In the genomic region with DNA sequence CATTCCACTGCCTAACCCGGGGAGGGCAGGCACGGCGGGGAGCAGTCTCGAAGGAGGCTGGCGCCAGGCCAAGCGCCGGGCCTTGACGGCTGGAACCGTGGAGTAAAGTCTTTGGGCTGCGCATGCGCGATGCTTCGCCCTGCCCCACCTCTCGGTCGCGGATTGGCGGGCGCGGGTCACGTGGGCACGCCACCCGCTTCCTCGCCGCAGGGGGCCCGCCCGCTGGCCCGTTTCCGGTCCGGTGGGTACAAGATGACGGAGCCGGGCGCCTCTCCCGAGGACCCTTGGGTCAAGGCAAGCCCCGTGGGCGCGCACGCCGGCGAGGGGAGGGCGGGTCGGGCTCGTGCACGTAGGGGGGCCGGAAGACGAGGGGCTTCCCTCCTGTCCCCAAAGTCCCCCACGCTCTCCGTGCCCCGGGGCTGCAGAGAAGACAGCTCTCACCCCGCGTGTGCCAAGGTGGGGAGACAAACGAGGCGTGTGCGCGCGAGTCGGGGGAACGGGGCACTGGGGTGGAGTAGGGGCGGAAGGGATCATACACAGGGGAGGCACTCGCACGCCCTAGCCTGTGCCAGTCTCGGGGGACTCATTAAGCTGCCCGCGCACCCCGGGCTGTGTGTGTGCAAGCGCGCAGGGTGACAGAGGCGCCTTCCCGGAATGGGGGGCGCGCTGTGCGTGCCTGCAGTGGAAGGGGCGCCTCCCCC, we compare ENCODE assay signal across 1 cellular context.
A peak's percentile ranks its signal among the peaks of the same experiment; 100 is the strongest.
TF ChIP-seq lines count a peak whose summit lies in the region.

A gene with protein sequence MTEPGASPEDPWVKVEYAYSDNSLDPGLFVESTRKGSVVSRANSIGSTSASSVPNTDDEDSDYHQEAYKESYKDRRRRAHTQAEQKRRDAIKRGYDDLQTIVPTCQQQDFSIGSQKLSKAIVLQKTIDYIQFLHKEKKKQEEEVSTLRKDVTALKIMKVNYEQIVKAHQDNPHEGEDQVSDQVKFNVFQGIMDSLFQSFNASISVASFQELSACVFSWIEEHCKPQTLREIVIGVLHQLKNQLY (plus strand): TSS at position 228 of the 701 bp plus-strand sequence. CDS start 25 bp downstream, at position 253.

TF ChIP-seq in K562, 482 proteins besides CTCF, POLR2A, EP300 and RAD21 (continued from another document):
- TF ChIP-seq, protein P1, sequence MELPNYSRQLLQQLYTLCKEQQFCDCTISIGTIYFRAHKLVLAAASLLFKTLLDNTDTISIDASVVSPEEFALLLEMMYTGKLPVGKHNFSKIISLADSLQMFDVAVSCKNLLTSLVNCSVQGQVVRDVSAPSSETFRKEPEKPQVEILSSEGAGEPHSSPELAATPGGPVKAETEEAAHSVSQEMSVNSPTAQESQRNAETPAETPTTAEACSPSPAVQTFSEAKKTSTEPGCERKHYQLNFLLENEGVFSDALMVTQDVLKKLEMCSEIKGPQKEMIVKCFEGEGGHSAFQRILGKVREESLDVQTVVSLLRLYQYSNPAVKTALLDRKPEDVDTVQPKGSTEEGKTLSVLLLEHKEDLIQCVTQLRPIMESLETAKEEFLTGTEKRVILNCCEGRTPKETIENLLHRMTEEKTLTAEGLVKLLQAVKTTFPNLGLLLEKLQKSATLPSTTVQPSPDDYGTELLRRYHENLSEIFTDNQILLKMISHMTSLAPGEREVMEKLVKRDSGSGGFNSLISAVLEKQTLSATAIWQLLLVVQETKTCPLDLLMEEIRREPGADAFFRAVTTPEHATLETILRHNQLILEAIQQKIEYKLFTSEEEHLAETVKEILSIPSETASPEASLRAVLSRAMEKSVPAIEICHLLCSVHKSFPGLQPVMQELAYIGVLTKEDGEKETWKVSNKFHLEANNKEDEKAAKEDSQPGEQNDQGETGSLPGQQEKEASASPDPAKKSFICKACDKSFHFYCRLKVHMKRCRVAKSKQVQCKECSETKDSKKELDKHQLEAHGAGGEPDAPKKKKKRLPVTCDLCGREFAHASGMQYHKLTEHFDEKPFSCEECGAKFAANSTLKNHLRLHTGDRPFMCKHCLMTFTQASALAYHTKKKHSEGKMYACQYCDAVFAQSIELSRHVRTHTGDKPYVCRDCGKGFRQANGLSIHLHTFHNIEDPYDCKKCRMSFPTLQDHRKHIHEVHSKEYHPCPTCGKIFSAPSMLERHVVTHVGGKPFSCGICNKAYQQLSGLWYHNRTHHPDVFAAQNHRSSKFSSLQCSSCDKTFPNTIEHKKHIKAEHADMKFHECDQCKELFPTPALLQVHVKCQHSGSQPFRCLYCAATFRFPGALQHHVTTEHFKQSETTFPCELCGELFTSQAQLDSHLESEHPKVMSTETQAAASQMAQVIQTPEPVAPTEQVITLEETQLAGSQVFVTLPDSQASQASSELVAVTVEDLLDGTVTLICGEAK (IDR thresholded peaks at IDR 0.05): peak; percentile 73
- TF ChIP-seq, protein P1 (CRISPR knock-in tag; IDR thresholded peaks at IDR 0.05): no peak
- TF ChIP-seq ZKSCAN3 (CRISPR knock-in tag; IDR thresholded peaks at IDR 0.05) (no peak), ZNF76 (CRISPR knock-in tag; IDR thresholded peaks at IDR 0.05; ENCODE audit: borderline replicate concordance) (0 out of 2 replicates have a peak, but pooled peaks have one; percentile 31), ZNF217 (CRISPR knock-in tag; IDR thresholded peaks at IDR 0.05) (no peak), ZNF316 (IDR thresholded peaks at IDR 0.05) (no peak), SP2 (IDR thresholded peaks at IDR 0.05; ENCODE audit: extremely low read depth, low read depth, low read length, poor library complexity, severe bottlenecking) (no peak), ZNF174 (CRISPR knock-in tag; IDR thresholded peaks at IDR 0.05) (no peak)
- TF ChIP-seq, protein P2, sequence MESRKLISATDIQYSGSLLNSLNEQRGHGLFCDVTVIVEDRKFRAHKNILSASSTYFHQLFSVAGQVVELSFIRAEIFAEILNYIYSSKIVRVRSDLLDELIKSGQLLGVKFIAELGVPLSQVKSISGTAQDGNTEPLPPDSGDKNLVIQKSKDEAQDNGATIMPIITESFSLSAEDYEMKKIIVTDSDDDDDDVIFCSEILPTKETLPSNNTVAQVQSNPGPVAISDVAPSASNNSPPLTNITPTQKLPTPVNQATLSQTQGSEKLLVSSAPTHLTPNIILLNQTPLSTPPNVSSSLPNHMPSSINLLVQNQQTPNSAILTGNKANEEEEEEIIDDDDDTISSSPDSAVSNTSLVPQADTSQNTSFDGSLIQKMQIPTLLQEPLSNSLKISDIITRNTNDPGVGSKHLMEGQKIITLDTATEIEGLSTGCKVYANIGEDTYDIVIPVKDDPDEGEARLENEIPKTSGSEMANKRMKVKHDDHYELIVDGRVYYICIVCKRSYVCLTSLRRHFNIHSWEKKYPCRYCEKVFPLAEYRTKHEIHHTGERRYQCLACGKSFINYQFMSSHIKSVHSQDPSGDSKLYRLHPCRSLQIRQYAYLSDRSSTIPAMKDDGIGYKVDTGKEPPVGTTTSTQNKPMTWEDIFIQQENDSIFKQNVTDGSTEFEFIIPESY (CRISPR knock-in tag; IDR thresholded peaks at IDR 0.05): no peak; the same call in 1 of the 2 replicates
- TF ChIP-seq, protein P3, sequence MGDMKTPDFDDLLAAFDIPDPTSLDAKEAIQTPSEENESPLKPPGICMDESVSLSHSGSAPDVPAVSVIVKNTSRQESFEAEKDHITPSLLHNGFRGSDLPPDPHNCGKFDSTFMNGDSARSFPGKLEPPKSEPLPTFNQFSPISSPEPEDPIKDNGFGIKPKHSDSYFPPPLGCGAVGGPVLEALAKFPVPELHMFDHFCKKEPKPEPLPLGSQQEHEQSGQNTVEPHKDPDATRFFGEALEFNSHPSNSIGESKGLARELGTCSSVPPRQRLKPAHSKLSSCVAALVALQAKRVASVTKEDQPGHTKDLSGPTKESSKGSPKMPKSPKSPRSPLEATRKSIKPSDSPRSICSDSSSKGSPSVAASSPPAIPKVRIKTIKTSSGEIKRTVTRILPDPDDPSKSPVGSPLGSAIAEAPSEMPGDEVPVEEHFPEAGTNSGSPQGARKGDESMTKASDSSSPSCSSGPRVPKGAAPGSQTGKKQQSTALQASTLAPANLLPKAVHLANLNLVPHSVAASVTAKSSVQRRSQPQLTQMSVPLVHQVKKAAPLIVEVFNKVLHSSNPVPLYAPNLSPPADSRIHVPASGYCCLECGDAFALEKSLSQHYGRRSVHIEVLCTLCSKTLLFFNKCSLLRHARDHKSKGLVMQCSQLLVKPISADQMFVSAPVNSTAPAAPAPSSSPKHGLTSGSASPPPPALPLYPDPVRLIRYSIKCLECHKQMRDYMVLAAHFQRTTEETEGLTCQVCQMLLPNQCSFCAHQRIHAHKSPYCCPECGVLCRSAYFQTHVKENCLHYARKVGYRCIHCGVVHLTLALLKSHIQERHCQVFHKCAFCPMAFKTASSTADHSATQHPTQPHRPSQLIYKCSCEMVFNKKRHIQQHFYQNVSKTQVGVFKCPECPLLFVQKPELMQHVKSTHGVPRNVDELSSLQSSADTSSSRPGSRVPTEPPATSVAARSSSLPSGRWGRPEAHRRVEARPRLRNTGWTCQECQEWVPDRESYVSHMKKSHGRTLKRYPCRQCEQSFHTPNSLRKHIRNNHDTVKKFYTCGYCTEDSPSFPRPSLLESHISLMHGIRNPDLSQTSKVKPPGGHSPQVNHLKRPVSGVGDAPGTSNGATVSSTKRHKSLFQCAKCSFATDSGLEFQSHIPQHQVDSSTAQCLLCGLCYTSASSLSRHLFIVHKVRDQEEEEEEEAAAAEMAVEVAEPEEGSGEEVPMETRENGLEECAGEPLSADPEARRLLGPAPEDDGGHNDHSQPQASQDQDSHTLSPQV (IDR thresholded peaks at IDR 0.05): peak; percentile 84; the same call in 1 of the 2 replicates
- TF ChIP-seq, protein P4, sequence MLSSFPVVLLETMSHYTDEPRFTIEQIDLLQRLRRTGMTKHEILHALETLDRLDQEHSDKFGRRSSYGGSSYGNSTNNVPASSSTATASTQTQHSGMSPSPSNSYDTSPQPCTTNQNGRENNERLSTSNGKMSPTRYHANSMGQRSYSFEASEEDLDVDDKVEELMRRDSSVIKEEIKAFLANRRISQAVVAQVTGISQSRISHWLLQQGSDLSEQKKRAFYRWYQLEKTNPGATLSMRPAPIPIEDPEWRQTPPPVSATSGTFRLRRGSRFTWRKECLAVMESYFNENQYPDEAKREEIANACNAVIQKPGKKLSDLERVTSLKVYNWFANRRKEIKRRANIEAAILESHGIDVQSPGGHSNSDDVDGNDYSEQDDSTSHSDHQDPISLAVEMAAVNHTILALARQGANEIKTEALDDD (IDR thresholded peaks at IDR 0.05): no peak
